7 cellular contexts compared by ENCODE assay signal in genomic region chr16:70250748-70251650, GRCh38. TPM values are rescaled to one million over a fixed set of nuclear protein-coding genes. Genes with fewer than 3 reads are reported as not detected.
DNase-seq lines count a peak whose midpoint lies in the region; ATAC-seq and TF ChIP-seq lines count a peak whose summit lies in the region.

No MANE protein-coding gene starts in this region.

- H3K27me3 Mint-ChIP-seq in GM23338 (ENCODE audit: insufficient read depth, low read depth, poor library complexity) = peaks cover 18% of the 10 kb centered on the region
- H3K27me3 Mint-ChIP-seq in activated CD4-positive, alpha-beta memory T cell treated with anti-CD3 and anti-CD28 coated beads, Interleukin-2, amount 10 ng/mL, durations not matched to agents 7 days and 5 days = no peaks in the 10 kb centered on the region
- no peaks in the 10 kb centered on the region for H3K27me3 Mint-ChIP-seq in naive B cell

- H3F3A ChIP-seq in GM23338 (replicated peaks; ENCODE audit: low read depth) = peaks cover 41% of the 10 kb centered on the region

- peaks cover 56% of the 10 kb centered on the region for H3K36me3 Mint-ChIP-seq in GM23338 (ENCODE audit: low read depth)
- peaks cover 39% of the 10 kb centered on the region for H3K36me3 Mint-ChIP-seq in activated CD4-positive, alpha-beta memory T cell treated with anti-CD3 and anti-CD28 coated beads, Interleukin-2, amount 10 ng/mL, durations not matched to agents 7 days and 5 days (ENCODE audit: low read depth)
- peaks cover 0 to 7% of the 10 kb centered on the region in 2 donors for H3K36me3 Mint-ChIP-seq in naive B cell

- H3K4me2 ChIP-seq in GM23338 = peak overlapping the region; percentile 85

- peak; percentile 46 for ATAC-seq in GM23338
- ATAC-seq in naive B cell (ENCODE audit: low read depth in 2 of 2) = peak; percentile 48 to 50
- ATAC-seq in upper lobe of right lung = peak; percentile 67

- H3K27ac Mint-ChIP-seq in GM23338 (no peak overlapping the region), naive B cell (peak overlapping the region in 4 of 6 donors; percentile 83 to 92 (median 90))
- peak overlapping the region; percentile 85 for H3K27ac Mint-ChIP-seq in activated CD4-positive, alpha-beta memory T cell treated with anti-CD3 and anti-CD28 coated beads, Interleukin-2, amount 10 ng/mL, durations not matched to agents 7 days and 5 days

- peak; percentile 76 for DNase-seq in GM13976 (ENCODE audit: low spot score)
- DNase-seq in GM23338 (ENCODE audit: low spot score) = peak; percentile 62
- DNase-seq in activated CD4-positive, alpha-beta memory T cell treated with anti-CD3 and anti-CD28 coated beads, Interleukin-2, amount 10 ng/mL, durations not matched to agents 7 days and 5 days = peak; percentile 37
- no peak for DNase-seq in naive B cell
- peak; percentile 77 for DNase-seq in upper lobe of right lung

- 1% methylated on average over 88 to 97 of the region's 97 CpGs for WGBS in esophagus, 2 donors

- POLR2A ChIA-PET in activated CD4-positive, alpha-beta memory T cell treated with anti-CD3 and anti-CD28 coated beads, Interleukin-2, amount 10 ng/mL, durations not matched to agents 7 days and 5 days (lab: Charles Lee) = interaction anchor here (0.8 to 3.3 kb wide), 12 partner anchors 11 to 274 kb away, joined by 3 to 24 read pairs (median 6); partner anchors contain the start of genes AARS1, COG4, DDX19A and DDX19B

- CTCF ChIA-PET in activated CD4-positive, alpha-beta memory T cell treated with anti-CD3 and anti-CD28 coated beads, Interleukin-2, amount 10 ng/mL, durations not matched to agents 7 days and 5 days (lab: Charles Lee) = interaction anchor here (0.6 to 5.4 kb wide), 9 partner anchors 11 to 277 kb away, joined by 3 to 19 read pairs (median 6); partner anchors contain the start of gene DDX19B

- H3K27ac ChIP-seq in GM23338 (ENCODE audit: low read depth) (no peak overlapping the region), KOPT-K1 (ENCODE audit: low read depth, low read length, poor library complexity, severe bottlenecking) (peak overlapping the region; percentile 81), esophagus (ENCODE audit: low read depth in 2 of 2, low read length in 1 of 2) (peak overlapping the region; percentile 91 to 94), upper lobe of right lung (peak overlapping the region; percentile 81)

- peaks cover 29% of the 10 kb centered on the region for H4K20me1 ChIP-seq in GM23338 (replicated peaks; ENCODE audit: insufficient read depth)

- intact Hi-C loops in upper lobe of right lung (cut with DNase I) = no loop called here

- peaks cover 17% of the 10 kb centered on the region for H3K4me1 Mint-ChIP-seq in GM23338
- H3K4me1 Mint-ChIP-seq in activated CD4-positive, alpha-beta memory T cell treated with anti-CD3 and anti-CD28 coated beads, Interleukin-2, amount 10 ng/mL, durations not matched to agents 7 days and 5 days = peaks cover 24% of the 10 kb centered on the region
- peaks cover 9 to 18% (median 11%) of the 10 kb centered on the region in 3 donors for H3K4me1 Mint-ChIP-seq in naive B cell

- H3K4me3 Mint-ChIP-seq in GM23338 = peak overlapping the region; percentile 83
- peak overlapping the region; percentile 84 for H3K4me3 Mint-ChIP-seq in activated CD4-positive, alpha-beta memory T cell treated with anti-CD3 and anti-CD28 coated beads, Interleukin-2, amount 10 ng/mL, durations not matched to agents 7 days and 5 days
- H3K4me3 Mint-ChIP-seq in naive B cell = peak overlapping the region; percentile 73 to 91 (median 84)

- H3K4me3 ChIP-seq in GM23338 (peak overlapping the region; percentile 81), esophagus (ENCODE audit: low read depth in 1 of 2, low read length in 2 of 2) (peak overlapping the region; percentile 75 to 95), upper lobe of right lung (peak overlapping the region; percentile 74)

- H3K36me3 ChIP-seq in GM23338 (ENCODE audit: insufficient read depth) (peaks cover 35% of the 10 kb centered on the region), KOPT-K1 (ENCODE audit: insufficient read depth, low read length) (peaks cover 64% of the 10 kb centered on the region), esophagus (ENCODE audit: control insufficient read depth in 2 of 2, insufficient read depth in 2 of 2, low read length in 1 of 2) (peaks cover 7 to 36% of the 10 kb centered on the region in 2 donors), upper lobe of right lung (peaks cover 46% of the 10 kb centered on the region)

- peaks cover 29% of the 10 kb centered on the region for H3K79me2 ChIP-seq in GM23338 (replicated peaks; ENCODE audit: insufficient read depth)

- no peaks in the 10 kb centered on the region for H3K9me2 ChIP-seq in GM23338 (ENCODE audit: insufficient read depth)

- H3K4me1 ChIP-seq in GM23338 (ENCODE audit: insufficient read depth) (peaks cover 7% of the 10 kb centered on the region; the same call in 1 of the 2 replicates), esophagus (ENCODE audit: control insufficient read depth in 2 of 2, insufficient read depth in 2 of 2, low read length in 1 of 2) (no peaks in the 10 kb centered on the region), upper lobe of right lung (peaks cover 22% of the 10 kb centered on the region)

- H3K27me3 ChIP-seq in GM23338 (ENCODE audit: insufficient read depth) (no peaks in the 10 kb centered on the region), esophagus (ENCODE audit: control insufficient read depth in 1 of 2, insufficient read depth in 2 of 2, low read length in 2 of 2) (no peaks in the 10 kb centered on the region), upper lobe of right lung (no peaks in the 10 kb centered on the region)

- no peaks in the 10 kb centered on the region for H3K9me3 ChIP-seq in KOPT-K1 (ENCODE audit: insufficient read depth, low read length, poor library complexity, severe bottlenecking)
- H3K9me3 ChIP-seq in esophagus (ENCODE audit: control insufficient read depth in 2 of 2, insufficient read depth in 1 of 2, low read depth in 1 of 2, low read length in 1 of 2) = no peaks in the 10 kb centered on the region
- H3K9me3 ChIP-seq in upper lobe of right lung = no peaks in the 10 kb centered on the region

- peak; percentile 11 for TF ChIP-seq CTCF in GM13976 (IDR thresholded peaks at IDR 0.05; ENCODE audit: borderline replicate concordance, control extremely low read depth, extremely low read depth, insufficient read depth, missing control alignments)
- TF ChIP-seq CTCF in GM23338 (conservative IDR thresholded peaks at IDR 0.05; ENCODE audit: low read depth in 2 of 2) = peak in 1 of 2 experiments; percentile 27; a peak in 2 of 4 replicates
- no peak for TF ChIP-seq CTCF in upper lobe of right lung (IDR thresholded peaks at IDR 0.05)

- H2AFZ ChIP-seq in GM23338 = no peak overlapping the region

- H3K9me3 Mint-ChIP-seq in GM23338 (peaks cover 2% of the 10 kb centered on the region; the same call in 1 of the 3 replicates), naive B cell (no peaks in the 10 kb centered on the region)
- H3K9me3 Mint-ChIP-seq in activated CD4-positive, alpha-beta memory T cell treated with anti-CD3 and anti-CD28 coated beads, Interleukin-2, amount 10 ng/mL, durations not matched to agents 7 days and 5 days = no peaks in the 10 kb centered on the region

- in situ Hi-C loops in GM13976 (cut with MboI; ENCODE audit: low sequenced_read_pairs, unreplicated experiment) = no loop called here

TF ChIP-seq in GM23338, 12 proteins besides CTCF, POLR2A, EP300 and RAD21:
- no peak for TF ChIP-seq NANOG (IDR thresholded peaks at IDR 0.05; ENCODE audit: borderline replicate concordance)
TF ChIP-seq in GM23338: peak in this region for 0.

RNA-seq across cellular contexts. Expression of gene EXOSC6, which starts 0.7 kb away (rescaled TPM):
- 27.8 and 28.2 TPM in 2 replicates for total RNA-seq in GM23338 (2014; rRNA removed; shearing (Covaris generic))
- polyA plus RNA-seq in GM23338 (2016; fragmentation: Nextera tagmentation; extraction: Ambion mirVana) (13.7 and 14.4 TPM in 2 replicates), esophagus (1 to 10 TPM; 6.9 to 7.0 TPM), naive B cell (ENCODE audit: low read depth in 6 of 6) (10 to 100 TPM in 5 of 6 donors, 1 to 10 TPM in 1; 8.1 to 24.6 (median 12.2) TPM)
- 10 to 100 TPM; 24.3 to 24.4 TPM for total RNA-seq in activated CD4-positive, alpha-beta memory T cell treated with anti-CD3 and anti-CD28 coated beads, Interleukin-2, amount 10 ng/mL, durations not matched to agents 7 days and 5 days
- total RNA-seq in upper lobe of right lung = 22.1 TPM

RNA-seq across cellular contexts. Expression of gene AARS1, which starts 38.3 kb away (rescaled TPM):
- 263 and 292 TPM in 2 replicates for total RNA-seq in GM23338 (2014; rRNA removed; shearing (Covaris generic))
- 97.5 and 105 TPM in 2 replicates for polyA plus RNA-seq in GM23338 (2016; fragmentation: Nextera tagmentation; extraction: Ambion mirVana)
- 100 to 1,000 TPM; 128 to 129 TPM for total RNA-seq in activated CD4-positive, alpha-beta memory T cell treated with anti-CD3 and anti-CD28 coated beads, Interleukin-2, amount 10 ng/mL, durations not matched to agents 7 days and 5 days
- polyA plus RNA-seq in esophagus = 10 to 100 TPM; 12.9 to 27.8 TPM
- 10 to 100 TPM; 24.6 to 42.7 (median 28.8) TPM for polyA plus RNA-seq in naive B cell (ENCODE audit: low read depth in 6 of 6)
- total RNA-seq in upper lobe of right lung = 113 TPM

RNA-seq across cellular contexts. Expression of gene DDX19B, which starts 48.0 kb away (rescaled TPM):
- 45.8 and 55.2 TPM in 2 replicates for total RNA-seq in GM23338 (2014; rRNA removed; shearing (Covaris generic))
- 38.8 and 42.2 TPM in 2 replicates for polyA plus RNA-seq in GM23338 (2016; fragmentation: Nextera tagmentation; extraction: Ambion mirVana)
- total RNA-seq in activated CD4-positive, alpha-beta memory T cell treated with anti-CD3 and anti-CD28 coated beads, Interleukin-2, amount 10 ng/mL, durations not matched to agents 7 days and 5 days = 10 to 100 TPM; 33.2 to 35.8 TPM
- polyA plus RNA-seq in esophagus = 10 to 100 TPM; 14.8 to 18.2 TPM
- 10 to 100 TPM; 33.8 to 54.6 (median 37.8) TPM for polyA plus RNA-seq in naive B cell (ENCODE audit: low read depth in 6 of 6)
- total RNA-seq in upper lobe of right lung = 27.6 TPM
